ENCODE assay signal across 22 cellular contexts in genomic region chr15:80107774-80108173, GRCh38.
"Had no signal": no experiment of that assay in that cellular context is flagged by ENCODE, and none has a peak within 500 bp of the region (broad histone marks: within the 10 kb centered on the region; RNA-seq: fewer than 3 reads in every experiment).

No MANE protein-coding gene starts in this region.

- H3K4me3 ChIP-seq: body of pancreas, gastrocnemius medialis, pancreas, psoas muscle, right lobe of liver, skin epidermis, vagina had no signal

- ATAC-seq: activated CD8-positive, alpha-beta memory T cell treated with anti-CD3 and anti-CD28 coated beads, Interleukin-2, amount 10 ng/mL, durations not matched to agents 7 days and 5 days; activated CD8-positive, alpha-beta T cell treated with anti-CD3 and anti-CD28 coated beads for 36 hours; body of pancreas; gastrocnemius medialis; pancreas; right lobe of liver; stimulated activated memory B cell treated with anti-CD40 and anti-IgM and Interleukin-4, amounts not matched to agents 10 μg/mL and 1 μg/mL and 100 μg/mL, for 72 hours had no signal

- DNase-seq: activated CD4-positive, alpha-beta T cell treated with anti-CD3 and anti-CD28 coated beads, Interleukin-2, amount 10 ng/mL, durations not matched to agents 7 days and 5 days; activated CD4-positive, CD25-positive, alpha-beta regulatory T cell treated with anti-CD3 and anti-CD28 coated beads, Interleukin-2, amount 50 U/mL, for 72 hours; activated CD8-positive, alpha-beta memory T cell treated with anti-CD3 and anti-CD28 coated beads, Interleukin-2, amount 10 ng/mL, durations not matched to agents 7 days and 5 days; activated CD8-positive, alpha-beta T cell treated with anti-CD3 and anti-CD28 coated beads for 36 hours; activated gamma-delta T cell; activated T-cell treated with anti-CD3 and anti-CD28 coated beads for 4 hours; body of pancreas; caudate nucleus; dermis blood vessel endothelial cell; effector CD8-positive, alpha-beta T cell; gastrocnemius medialis; hypothalamus; islet precursor cell; pancreas; psoas muscle; right lobe of liver; stimulated activated CD4-positive, alpha-beta T cell treated with anti-CD3 and anti-CD28 coated beads, Interleukin-1b, Interleukin-23, amount 100 ng/mL, for 48 hours; WERI-Rb-1 had no signal

- H3K9me3 ChIP-seq: body of pancreas, gastrocnemius medialis, neutrophil, pancreas, psoas muscle, right lobe of liver, vagina had no signal

- H3K27ac ChIP-seq: body of pancreas, gastrocnemius medialis, neutrophil, pancreas, psoas muscle, right lobe of liver, skin epidermis, vagina, WERI-Rb-1 had no signal

- H3K36me3 ChIP-seq: gastrocnemius medialis, pancreas, right lobe of liver, vagina had no signal

- H3K27me3 ChIP-seq: body of pancreas, gastrocnemius medialis, neutrophil, pancreas, right lobe of liver, vagina had no signal
